Comparison of ENCODE assay signal across 8 cellular contexts in the genomic region with DNA sequence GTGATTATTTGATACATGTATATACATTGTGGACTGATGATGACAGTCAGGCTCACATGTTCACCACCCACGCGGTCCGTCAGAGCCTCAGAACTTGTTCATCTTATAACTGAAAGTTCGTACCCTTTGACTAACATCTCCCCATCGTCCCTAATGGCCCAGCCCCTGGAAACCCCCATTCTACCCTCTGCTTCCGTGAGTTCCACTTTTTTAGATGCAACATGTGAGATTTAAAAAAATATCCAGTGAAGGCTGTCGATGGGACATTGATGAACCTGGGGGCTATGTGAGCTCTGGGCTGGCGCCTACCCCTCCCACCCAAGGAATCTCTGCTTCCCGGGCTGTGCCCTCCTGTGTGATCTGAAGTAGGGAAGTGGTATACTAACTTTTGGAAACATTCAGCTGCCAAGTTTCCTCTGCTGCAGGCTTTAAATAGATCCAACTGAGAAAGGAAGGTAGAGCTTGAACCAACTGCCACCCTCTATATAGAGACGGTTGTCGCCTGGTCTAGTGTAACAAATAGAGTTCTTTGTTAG.
A peak's percentile ranks its signal among the peaks of the same experiment; 100 is the strongest.
DNase-seq lines count a peak whose midpoint lies in the region; ATAC-seq and TF ChIP-seq lines count a peak whose summit lies in the region.

No MANE protein-coding gene starts in this region.

- intact Hi-C loops in activated T-helper 2 cell treated with anti-CD3 and anti-CD28 coated beads, Interferon-gamma antibody, Interleukin-2, Interleukin-4, amounts not matched to agents 10 μg/mL and 5 μg/mL and 100 μg/mL, durations not matched to agents 14 hours and 24 hours and 36 hours (cut with micrococcal nuclease) = loop anchor here (1.0 to 5.0 kb wide), 7 partner anchors 15 to 615 kb away; partner anchors contain the start of genes FAM210A, RNMT and SEH1L
- intact Hi-C loops in mucosa of descending colon (cut with DNase I, micrococcal nuclease) = no loop called here

- H3K27me3 Mint-ChIP-seq in IgD-negative memory B cell = no peaks in the 10 kb centered on the region
- no peaks in the 10 kb centered on the region for H3K27me3 Mint-ChIP-seq in activated T-helper 2 cell treated with anti-CD3 and anti-CD28 coated beads, Interferon-gamma antibody, Interleukin-2, Interleukin-4, amounts not matched to agents 10 μg/mL and 5 μg/mL and 100 μg/mL, durations not matched to agents 14 hours and 24 hours and 36 hours (ENCODE audit: low read depth)

- peaks cover 36 to 42% (median 42%) of the 10 kb centered on the region in 3 donors for H3K4me1 Mint-ChIP-seq in IgD-negative memory B cell
- peaks cover 49% of the 10 kb centered on the region for H3K4me1 Mint-ChIP-seq in activated T-helper 2 cell treated with anti-CD3 and anti-CD28 coated beads, Interferon-gamma antibody, Interleukin-2, Interleukin-4, amounts not matched to agents 10 μg/mL and 5 μg/mL and 100 μg/mL, durations not matched to agents 14 hours and 24 hours and 36 hours (ENCODE audit: low read depth)

- peak; percentile 95 for DNase-seq in CD1c-positive myeloid dendritic cell (ENCODE audit: extremely low spot score)
- peak; percentile 41 for DNase-seq in activated T-helper 2 cell treated with anti-CD3 and anti-CD28 coated beads, Interferon-gamma antibody, Interleukin-2, Interleukin-4, amounts not matched to agents 10 μg/mL and 5 μg/mL and 100 μg/mL, durations not matched to agents 14 hours and 24 hours and 36 hours (ENCODE audit: low spot score)
- DNase-seq in stimulated activated CD4-positive, alpha-beta T cell treated with anti-CD3 and anti-CD28 coated beads, Interleukin-4, amount 100 ng/mL, for 1 hour = peak; percentile 89
- DNase-seq in SIG-M5 treated with dmso at 0.1 percent for 504 hours (lab: John Stamatoyannopoulos, UW; ENCODE audit: unreplicated experiment) = no peak
- DNase-seq in mucosa of descending colon = no peak
- no peak for DNase-seq in epidermal melanocyte (ENCODE audit: insufficient read length, low spot score)

- no peaks in the 10 kb centered on the region for H3K9me3 ChIP-seq in mucosa of descending colon

- H3K36me3 Mint-ChIP-seq in IgD-negative memory B cell = no peaks in the 10 kb centered on the region
- peaks cover 8% of the 10 kb centered on the region for H3K36me3 Mint-ChIP-seq in activated T-helper 2 cell treated with anti-CD3 and anti-CD28 coated beads, Interferon-gamma antibody, Interleukin-2, Interleukin-4, amounts not matched to agents 10 μg/mL and 5 μg/mL and 100 μg/mL, durations not matched to agents 14 hours and 24 hours and 36 hours (ENCODE audit: low read depth)

- no peak overlapping the region for H3K4me3 ChIP-seq in mucosa of descending colon

- H3K9me3 Mint-ChIP-seq in IgD-negative memory B cell = no peaks in the 10 kb centered on the region
- no peaks in the 10 kb centered on the region for H3K9me3 Mint-ChIP-seq in activated T-helper 2 cell treated with anti-CD3 and anti-CD28 coated beads, Interferon-gamma antibody, Interleukin-2, Interleukin-4, amounts not matched to agents 10 μg/mL and 5 μg/mL and 100 μg/mL, durations not matched to agents 14 hours and 24 hours and 36 hours

- H3K4me1 ChIP-seq in mucosa of descending colon (ENCODE audit: low read depth) = no peaks in the 10 kb centered on the region

- H3K4me3 Mint-ChIP-seq in IgD-negative memory B cell = peak overlapping the region; percentile 52 to 82 (median 76)
- peak overlapping the region; percentile 75 for H3K4me3 Mint-ChIP-seq in activated T-helper 2 cell treated with anti-CD3 and anti-CD28 coated beads, Interferon-gamma antibody, Interleukin-2, Interleukin-4, amounts not matched to agents 10 μg/mL and 5 μg/mL and 100 μg/mL, durations not matched to agents 14 hours and 24 hours and 36 hours (ENCODE audit: low read depth)

- peak; percentile 54 for ATAC-seq in GM21381 (IDR thresholded peaks at IDR 0.05; ENCODE audit: unreplicated experiment)
- ATAC-seq in mucosa of descending colon = no peak

- no peak for TF ChIP-seq CTCF in mucosa of descending colon (IDR thresholded peaks at IDR 0.05)

- H3K36me3 ChIP-seq in mucosa of descending colon (ENCODE audit: low read depth) = no peaks in the 10 kb centered on the region

- peak overlapping the region; percentile 89 to 96 (median 93) for H3K27ac Mint-ChIP-seq in IgD-negative memory B cell
- H3K27ac Mint-ChIP-seq in activated T-helper 2 cell treated with anti-CD3 and anti-CD28 coated beads, Interferon-gamma antibody, Interleukin-2, Interleukin-4, amounts not matched to agents 10 μg/mL and 5 μg/mL and 100 μg/mL, durations not matched to agents 14 hours and 24 hours and 36 hours = peak overlapping the region; percentile 99

Comparison
In these comparisons a context has a peak if more than half of its experiments do, and no peak if none do; other contexts are left out.
1. DNase-seq: peak in CD1c-positive myeloid dendritic cell (single experiment), activated T-helper 2 cell treated with anti-CD3 and anti-CD28 coated beads, Interferon-gamma antibody, Interleukin-2, Interleukin-4, amounts not matched to agents 10 μg/mL and 5 μg/mL and 100 μg/mL, durations not matched to agents 14 hours and 24 hours and 36 hours (single experiment) and stimulated activated CD4-positive, alpha-beta T cell treated with anti-CD3 and anti-CD28 coated beads, Interleukin-4, amount 100 ng/mL, for 1 hour (single experiment); none in SIG-M5 treated with dmso at 0.1 percent for 504 hours (single experiment), mucosa of descending colon (0 of 3) and epidermal melanocyte (single experiment).